In genomic region chr2:42829556-42830510, GRCh38 we compare ENCODE assay signal across 14 cellular contexts. TPM values are rescaled to one million over a fixed set of nuclear protein-coding genes. Genes with fewer than 3 reads are reported as not detected.
DNase-seq lines count a peak whose midpoint lies in the region; ATAC-seq, FAIRE-seq and TF ChIP-seq lines count a peak whose summit lies in the region.
"Had no signal": no experiment of that assay in that cellular context is flagged by ENCODE, and none has a peak within 500 bp of the region (broad histone marks: within the 10 kb centered on the region; RNA-seq: fewer than 3 reads in every experiment).

No MANE protein-coding gene starts in this region.

- no peaks in the 10 kb centered on the region for H3F3A ChIP-seq in PC-3 (ENCODE audit: low read length, unreplicated experiment)

- DNase-seq in H7: peak; percentile 35
- DNase-seq in PC-3: peak; percentile 28
- DNase-seq in keratinocyte (ENCODE audit: low read depth, low spot score): no peak
- DNase-seq in NCI-H187 treated with DMSO at 0.1 percent for 48 hours (lab: John Stamatoyannopoulos, UW): no peak
- DNase-seq in activated naive CD4-positive, alpha-beta T cell treated with anti-CD3 and anti-CD28 coated beads, Interleukin-2, amount 10 ng/mL, durations not matched to agents 7 days and 5 days: no peak

- no peak overlapping the region for H3K4me2 ChIP-seq in PC-3 (ENCODE audit: low read length)
- no peak overlapping the region for H3K4me2 ChIP-seq in keratinocyte (ENCODE audit: control insufficient read depth, extremely low read depth, insufficient read depth, low read depth, low read length)

- H3K27ac ChIP-seq in PC-3 (ENCODE audit: low read length) (no peak overlapping the region), keratinocyte (ENCODE audit: control insufficient read depth, insufficient read depth, low read length) (no peak overlapping the region), stomach smooth muscle (ENCODE audit: low read length) (peak overlapping the region; percentile 31)
- H3K27ac ChIP-seq: right lobe of liver had no signal

- H3K79me2 ChIP-seq in PC-3 (ENCODE audit: low read length) (no peaks in the 10 kb centered on the region), keratinocyte (ENCODE audit: control insufficient read depth, insufficient read depth, low read length) (no peaks in the 10 kb centered on the region)

- no peak overlapping the region for H3K9ac ChIP-seq in PC-3 (ENCODE audit: low read length)
- no peak overlapping the region for H3K9ac ChIP-seq in keratinocyte (ENCODE audit: control insufficient read depth, extremely low read depth, insufficient read depth, low read length)
- no peak overlapping the region for H3K9ac ChIP-seq in stomach smooth muscle (ENCODE audit: low read length in 2 of 2)

- H3K36me3 ChIP-seq in H7 (replicated peaks; ENCODE audit: control insufficient read depth, insufficient read depth, low read length) (no peaks in the 10 kb centered on the region), PC-3 (ENCODE audit: low read depth, low read length) (no peaks in the 10 kb centered on the region), keratinocyte (ENCODE audit: control insufficient read depth in 2 of 2, extremely low read depth in 1 of 2, insufficient read depth in 2 of 2, low read length in 2 of 2) (no peaks in the 10 kb centered on the region), stomach smooth muscle (ENCODE audit: control insufficient read depth in 2 of 2, insufficient read depth in 2 of 2, low read length in 2 of 2) (no peaks in the 10 kb centered on the region)
- H3K36me3 ChIP-seq: ascending aorta, right lobe of liver had no signal

- CTCF ChIA-PET in PC-3 (lab: Charles Lee): interaction anchor here (0.6 kb wide), 1 partner anchor 40 kb away, joined by 3 read pairs; no protein-coding TSS in a partner anchor
- CTCF ChIA-PET in activated naive CD4-positive, alpha-beta T cell treated with anti-CD3 and anti-CD28 coated beads, Interleukin-2, amount 10 ng/mL, durations not matched to agents 7 days and 5 days (lab: Charles Lee): interaction anchor here (0.9 to 1.2 kb wide), 2 partner anchors 17 to 654 kb away, joined by 3 read pairs; no protein-coding TSS in a partner anchor

- no peaks in the 10 kb centered on the region for H3K9me2 ChIP-seq in PC-3 (replicated peaks; ENCODE audit: low read length)

- dilution Hi-C loops in keratinocyte (cut with MboI; ENCODE audit: extremely low pct_ligation_motif_present, low sequenced_read_pairs): no loop called here

- TF ChIP-seq CTCF in PC-3 (conservative IDR thresholded peaks at IDR 0.05; ENCODE audit: low read depth, low read length) (no peak), keratinocyte (optimal IDR thresholded peaks at IDR 0.05 in 1 of 3, IDR thresholded peaks at IDR 0.05 in 1 of 3, conservative IDR thresholded peaks at IDR 0.05 in 1 of 3; ENCODE audit: extremely low read depth in 1 of 3, insufficient read depth in 2 of 3, low read length in 3 of 3) (peak in 1 of 3 experiments; percentile 14)

- no peak for FAIRE-seq in keratinocyte (lab: Jason Lieb, UNC)

- H3K36me3 Mint-ChIP-seq in activated naive CD4-positive, alpha-beta T cell treated with anti-CD3 and anti-CD28 coated beads, Interleukin-2, amount 10 ng/mL, durations not matched to agents 7 days and 5 days: no peaks in the 10 kb centered on the region
- H3K36me3 Mint-ChIP-seq: CD8-positive, alpha-beta T cell; naive B cell had no signal

- H4K20me1 ChIP-seq in PC-3 (ENCODE audit: low read length): no peaks in the 10 kb centered on the region
- H4K20me1 ChIP-seq in keratinocyte (ENCODE audit: control insufficient read depth, extremely low read depth, insufficient read depth, low read length): no peaks in the 10 kb centered on the region

- H3K27ac Mint-ChIP-seq in activated naive CD4-positive, alpha-beta T cell treated with anti-CD3 and anti-CD28 coated beads, Interleukin-2, amount 10 ng/mL, durations not matched to agents 7 days and 5 days: no peak overlapping the region
- H3K27ac Mint-ChIP-seq: activated CD4-positive, alpha-beta T cell treated with anti-CD3 and anti-CD28 coated beads, Interleukin-2, amount 10 ng/mL, durations not matched to agents 7 days and 5 days; CD8-positive, alpha-beta T cell; T-helper 2 cell treated with Interferon-gamma antibody and Interleukin-4, amounts not matched to agents 5 μg/mL and 100 μg/mL, for 36 hours had no signal

- H3K9me3 Mint-ChIP-seq in activated naive CD4-positive, alpha-beta T cell treated with anti-CD3 and anti-CD28 coated beads, Interleukin-2, amount 10 ng/mL, durations not matched to agents 7 days and 5 days: no peaks in the 10 kb centered on the region
- H3K9me3 Mint-ChIP-seq: activated CD4-positive, alpha-beta T cell treated with anti-CD3 and anti-CD28 coated beads, Interleukin-2, amount 10 ng/mL, durations not matched to agents 7 days and 5 days; CD8-positive, alpha-beta T cell; T-helper 2 cell treated with Interferon-gamma antibody and Interleukin-4, amounts not matched to agents 5 μg/mL and 100 μg/mL, for 36 hours had no signal

- no peak overlapping the region for H3K4me3 Mint-ChIP-seq in activated naive CD4-positive, alpha-beta T cell treated with anti-CD3 and anti-CD28 coated beads, Interleukin-2, amount 10 ng/mL, durations not matched to agents 7 days and 5 days
- H3K4me3 Mint-ChIP-seq: activated CD4-positive, alpha-beta T cell treated with anti-CD3 and anti-CD28 coated beads, Interleukin-2, amount 10 ng/mL, durations not matched to agents 7 days and 5 days; CD8-positive, alpha-beta T cell; T-helper 2 cell treated with Interferon-gamma antibody and Interleukin-4, amounts not matched to agents 5 μg/mL and 100 μg/mL, for 36 hours had no signal

- H3K4me1 Mint-ChIP-seq in activated naive CD4-positive, alpha-beta T cell treated with anti-CD3 and anti-CD28 coated beads, Interleukin-2, amount 10 ng/mL, durations not matched to agents 7 days and 5 days: peaks cover 14% of the 10 kb centered on the region

- no peak for ATAC-seq in PC-3
- no peak for ATAC-seq in HG02642 (IDR thresholded peaks at IDR 0.05; ENCODE audit: poor library complexity, unreplicated experiment)

- peaks cover 5% of the 10 kb centered on the region for H3K27me3 ChIP-seq in H7 (ENCODE audit: control insufficient read depth, insufficient read depth, low read length)
- no peaks in the 10 kb centered on the region for H3K27me3 ChIP-seq in PC-3 (ENCODE audit: low read length)
- no peaks in the 10 kb centered on the region for H3K27me3 ChIP-seq in keratinocyte (ENCODE audit: control insufficient read depth, extremely low read depth, insufficient read depth, low read length)
- H3K27me3 ChIP-seq in stomach smooth muscle (ENCODE audit: control insufficient read depth in 1 of 2, insufficient read depth in 2 of 2, low read length in 2 of 2): no peaks in the 10 kb centered on the region
- H3K27me3 ChIP-seq: ascending aorta, right lobe of liver had no signal

- POLR2A ChIA-PET in PC-3 (lab: Charles Lee; ENCODE audit: unreplicated experiment): no interaction called here

- H3K27me3 Mint-ChIP-seq in activated naive CD4-positive, alpha-beta T cell treated with anti-CD3 and anti-CD28 coated beads, Interleukin-2, amount 10 ng/mL, durations not matched to agents 7 days and 5 days: peaks cover 38% of the 10 kb centered on the region

- H2AFZ ChIP-seq in PC-3 (ENCODE audit: low read length) (0 out of 2 replicates have a peak overlapping the region, but pooled peaks have one; percentile 24), keratinocyte (ENCODE audit: control insufficient read depth, low read length) (peak overlapping the region; percentile 62)

- H3K9me3 ChIP-seq in PC-3 (ENCODE audit: low read length) (no peaks in the 10 kb centered on the region), keratinocyte (ENCODE audit: control insufficient read depth, low read depth, low read length) (no peaks in the 10 kb centered on the region), stomach smooth muscle (ENCODE audit: control insufficient read depth in 2 of 2, low read length in 2 of 2) (no peaks in the 10 kb centered on the region)
- H3K9me3 ChIP-seq: ascending aorta, right lobe of liver had no signal

- no peak overlapping the region for H3K4me3 ChIP-seq in H7 (ENCODE audit: insufficient read depth, low read depth, low read length)
- H3K4me3 ChIP-seq in PC-3 (ENCODE audit: low read length): no peak overlapping the region
- H3K4me3 ChIP-seq in keratinocyte (ENCODE audit: control insufficient read depth in 2 of 3, extremely low read depth in 1 of 3, insufficient read depth in 2 of 3, low read depth in 1 of 3, low read length in 3 of 3): no peak overlapping the region
- H3K4me3 ChIP-seq in stomach smooth muscle (ENCODE audit: low read length in 2 of 2): no peak overlapping the region
- H3K4me3 ChIP-seq: ascending aorta, right lobe of liver had no signal

- intact Hi-C loops in PC-3 (cut with micrococcal nuclease): loop anchor here (5.0 to 10.0 kb wide), 3 partner anchors 395 to 777 kb away; partner anchors contain the start of gene ZFP36L2

- H3K4me1 ChIP-seq in PC-3 (ENCODE audit: insufficient read depth, low read length): peaks cover 12% of the 10 kb centered on the region
- H3K4me1 ChIP-seq in keratinocyte (ENCODE audit: control insufficient read depth, extremely low read depth, insufficient read depth, low read length): peaks cover 38% of the 10 kb centered on the region
- peaks cover 22% of the 10 kb centered on the region for H3K4me1 ChIP-seq in stomach smooth muscle (ENCODE audit: control insufficient read depth, insufficient read depth, low read length)
- H3K4me1 ChIP-seq: right lobe of liver had no signal

- no peaks in the 10 kb centered on the region for H3K9me1 ChIP-seq in keratinocyte (ENCODE audit: control insufficient read depth, extremely low read depth, insufficient read depth, low read length)

- no TSS peak for BruUV-seq in PC-3 (replicated peaks; lab: Mats Ljungman, UMichigan)

RNA-seq across cellular contexts. Expression of gene HAAO, which starts 37.5 kb away (rescaled TPM):
- total RNA-seq in H7 (2014; rRNA removed; shearing (Covaris generic)): 5.9 and 6.5 TPM in 2 replicates
- not detected in 2 replicates for total RNA-seq in PC-3 (2014; rRNA removed)
- polyA plus RNA-seq in keratinocyte: 0.05 to 0.08 TPM in 2 of 3 replicates, not detected in the other
- polyA plus RNA-seq in keratinocyte (2011; ENCODE audit: low read depth): not detected
- polyA plus RNA-seq in keratinocyte (2011; cell fraction: cytosol; rRNA removed): not detected in 2 replicates
- polyA plus RNA-seq in keratinocyte (2011; cell fraction: nucleus; rRNA removed): not detected in 2 replicates
- not detected in 2 replicates for polyA plus RNA-seq in keratinocyte (2012; ENCODE audit: low replicate concordance)
- 0.62 TPM in 1 of 3 replicates, not detected in the others for polyA minus RNA-seq in keratinocyte
- polyA minus RNA-seq in keratinocyte (2011; cell fraction: cytosol; rRNA and poly(A)+ RNA removed): not detected
- not detected in 2 replicates for polyA minus RNA-seq in keratinocyte (2011; cell fraction: nucleus; rRNA and poly(A)+ RNA removed)
- total RNA-seq: activated CD4-positive, alpha-beta T cell treated with anti-CD3 and anti-CD28 coated beads, Interleukin-2, amount 10 ng/mL, durations not matched to agents 7 days and 5 days; CD8-positive, alpha-beta T cell; dermis blood vessel endothelial cell had no signal

Comparison
In these comparisons a context has a peak if more than half of its experiments do, and no peak if none do; other contexts are left out.
1. DNase-seq: peak in H7 (single experiment) and PC-3 (single experiment); none in keratinocyte (single experiment), NCI-H187 treated with DMSO at 0.1 percent for 48 hours (single experiment) and activated naive CD4-positive, alpha-beta T cell treated with anti-CD3 and anti-CD28 coated beads, Interleukin-2, amount 10 ng/mL, durations not matched to agents 7 days and 5 days (single experiment).